ENCODE assay signal across 16 cellular contexts in genomic region chr11:1384206-1384965, GRCh38. TPM values are rescaled to one million over a fixed set of nuclear protein-coding genes. Genes with fewer than 3 reads are reported as not detected.
DNase-seq lines count a peak whose midpoint lies in the region; ATAC-seq, FAIRE-seq and TF ChIP-seq lines count a peak whose summit lies in the region.
"Had no signal": no experiment of that assay in that cellular context is flagged by ENCODE, and none has a peak within 500 bp of the region (broad histone marks: within the 10 kb centered on the region; RNA-seq: fewer than 3 reads in every experiment).

No MANE protein-coding gene starts in this region.

- H3K9me3 ChIP-seq in GM12878 (replicated peaks; ENCODE audit: control insufficient read depth, insufficient read depth, low read length): no peaks in the 10 kb centered on the region
- peaks cover 15% of the 10 kb centered on the region for H3K9me3 ChIP-seq in left ventricle myocardium inferior (replicated peaks)
- H3K9me3 ChIP-seq: ascending aorta, suprapubic skin had no signal

- no peak overlapping the region for H2AFZ ChIP-seq in GM12878 (ENCODE audit: control insufficient read depth, low read depth, low read length)

- CTCF ChIA-PET in GM12878 (lab: Yijun Ruan, JAX): interaction anchor here (1.0 to 1.7 kb wide), 3 partner anchors 73 to 190 kb away, joined by 3 read pairs; no protein-coding TSS in a partner anchor

- WGBS in GM12878 (ENCODE audit: insufficient coverage, insufficient replicate concordance, low lambda C conversion rate, missing lambda C conversion rate): 6% methylated on average over 21 of the region's 21 CpGs

- SMC1A ChIA-PET in GM12878 (lab: Charles Lee; ENCODE audit: uncharacterized antibody, unreplicated experiment): no interaction called here

- no peaks in the 10 kb centered on the region for H3K79me2 ChIP-seq in GM12878 (ENCODE audit: control insufficient read depth, insufficient read depth, low read length)

- H3K27me3 ChIP-seq in H7 (ENCODE audit: control insufficient read depth, insufficient read depth, low read length) (peaks cover 10% of the 10 kb centered on the region), GM12878 (replicated peaks in 1 of 2; ENCODE audit: control insufficient read depth in 2 of 2, insufficient read depth in 2 of 2, low read length in 1 of 2) (peaks cover 0 to 11% of the 10 kb centered on the region in 2 experiments; a peak in 2 of 4 replicates), left ventricle myocardium inferior (ENCODE audit: low read depth) (peaks cover 28% of the 10 kb centered on the region)
- H3K27me3 ChIP-seq: ascending aorta had no signal

- H3K4me3 ChIP-seq in H7 (ENCODE audit: insufficient read depth, low read depth, low read length): no peak overlapping the region
- no peak overlapping the region for H3K4me3 ChIP-seq in GM12878
- H3K4me3 ChIP-seq in left ventricle myocardium inferior: no peak overlapping the region

- peak overlapping the region; percentile 26 for H3K4me3 Mint-ChIP-seq in progenitor cell of endocrine pancreas (ENCODE audit: low read depth)

- peaks cover 6% of the 10 kb centered on the region for H3K4me1 Mint-ChIP-seq in progenitor cell of endocrine pancreas (ENCODE audit: low read depth)

- H3K9me3 Mint-ChIP-seq in progenitor cell of endocrine pancreas (ENCODE audit: low read depth): peaks cover 7% of the 10 kb centered on the region

- no peak overlapping the region for H3K27ac Mint-ChIP-seq in progenitor cell of endocrine pancreas

- no peak overlapping the region for H3K9ac ChIP-seq in GM12878 (ENCODE audit: control insufficient read depth, insufficient read depth, low read length)

- RAD21 ChIA-PET in GM12878 (lab: Charles Lee; ENCODE audit: unreplicated experiment): no interaction called here

- TF ChIP-seq EP300 in GM12878 (IDR thresholded peaks at IDR 0.05; ENCODE audit: borderline replicate concordance in 1 of 2, control insufficient read depth in 1 of 2, low read depth in 2 of 2, low read length in 2 of 2): no peak

- no peaks in the 10 kb centered on the region for H3K36me3 Mint-ChIP-seq in progenitor cell of endocrine pancreas (ENCODE audit: insufficient read depth)

- intact Hi-C loops in GM12878 (cut with micrococcal nuclease; ENCODE audit: unreplicated experiment) (loop anchor here (10.0 kb wide), 1 partner anchor 80 kb away; the partner anchor contains the start of gene TOLLIP), left ventricle myocardium inferior (cut with micrococcal nuclease) (no loop called here)

- H3K4me2 ChIP-seq in GM12878 (ENCODE audit: control insufficient read depth, insufficient read depth): no peak overlapping the region

- FAIRE-seq in GM12878 (lab: Jason Lieb, UNC): no peak
- FAIRE-seq: A204.1 had no signal

- ATAC-seq in GM12878 (peak; percentile 51), GM18907 (IDR thresholded peaks at IDR 0.05; ENCODE audit: unreplicated experiment) (no peak), HG03342 (IDR thresholded peaks at IDR 0.05; ENCODE audit: unreplicated experiment) (no peak)

- H3K4me1 ChIP-seq in GM12878 (ENCODE audit: control insufficient read depth, insufficient read depth, low read length) (peaks cover 11% of the 10 kb centered on the region), left ventricle myocardium inferior (peaks cover 24% of the 10 kb centered on the region)

- H4K20me1 ChIP-seq in GM12878 (ENCODE audit: control insufficient read depth, insufficient read depth): no peaks in the 10 kb centered on the region

- POLR2A ChIA-PET in GM12878 (lab: Charles Lee): interaction anchor here (1.5 kb wide), 1 partner anchor 75 kb away, joined by 3 read pairs; the partner anchor contains the start of gene TOLLIP

- no peaks in the 10 kb centered on the region for H3K36me3 ChIP-seq in H7 (replicated peaks; ENCODE audit: control insufficient read depth, insufficient read depth, low read length)
- no peaks in the 10 kb centered on the region for H3K36me3 ChIP-seq in GM12878 (ENCODE audit: control insufficient read depth in 2 of 2, insufficient read depth in 2 of 2, low read length in 1 of 2)
- no peaks in the 10 kb centered on the region for H3K36me3 ChIP-seq in left ventricle myocardium inferior
- H3K36me3 ChIP-seq: ascending aorta, suprapubic skin had no signal

- no TSS peak for BruUV-seq in GM12878 (replicated peaks; lab: Mats Ljungman, UMichigan)

- peaks cover 25% of the 10 kb centered on the region for H3K27me3 Mint-ChIP-seq in progenitor cell of endocrine pancreas

- in situ Hi-C loops in GM12878 (cut with MboI): no loop called here

- H3K27ac ChIP-seq in GM12878 (ENCODE audit: control insufficient read depth, insufficient read depth) (no peak overlapping the region), left ventricle myocardium inferior (replicated peaks) (no peak overlapping the region)
- H3K27ac ChIP-seq: suprapubic skin had no signal

- TF ChIP-seq CTCF in GM12878 (IDR thresholded peaks at IDR 0.05 in 2 of 3, conservative IDR thresholded peaks at IDR 0.05 in 1 of 3; ENCODE audit: control insufficient read depth in 2 of 3, extremely low read depth in 1 of 3, insufficient read depth in 1 of 3, low read depth in 3 of 3, low read length in 3 of 3) (no peak), progenitor cell of endocrine pancreas (IDR thresholded peaks at IDR 0.05; ENCODE audit: unreplicated experiment) (no peak), left ventricle myocardium inferior (IDR thresholded peaks at IDR 0.05; ENCODE audit: borderline replicate concordance) (no peak)

- TF ChIP-seq POLR2A in GM12878 (IDR thresholded peaks at IDR 0.05; ENCODE audit: low read depth, low read length): no peak

- peak; percentile 55 for DNase-seq in activated CD4-positive, alpha-beta T cell treated with anti-CD3 and anti-CD28 coated beads for 48 hours
- no peak for DNase-seq in activated CD4-positive, alpha-beta T cell treated with anti-CD3 and anti-CD28 coated beads for 1 hour
- DNase-seq in H7 (peak; percentile 46), GM12878 (ENCODE audit: low read depth, low spot score) (peak; percentile 8), progenitor cell of endocrine pancreas (ENCODE audit: low spot score, unreplicated experiment) (no peak), left ventricle myocardium inferior (no peak)
- DNase-seq: activated CD8-positive, alpha-beta memory T cell treated with anti-CD3 and anti-CD28 coated beads, Interleukin-2, amount 50 U/mL, for 4 hours; KBM-7; NCI-H1436 treated with DMSO at 0.1 percent for 48 hours; NCI-H524 treated with DMSO at 0.1 percent for 48 hours had no signal

- TF ChIP-seq RAD21 in GM12878 (IDR thresholded peaks at IDR 0.05; ENCODE audit: insufficient read depth, low read depth, low read length): no peak

TF ChIP-seq in GM12878, 131 proteins besides CTCF, POLR2A, EP300 and RAD21:
- TF ChIP-seq RUNX3 (IDR thresholded peaks at IDR 0.05; ENCODE audit: low read length): peak; percentile 35; the same call in 1 of the 2 replicates
- TF ChIP-seq IKZF1 (conservative IDR thresholded peaks at IDR 0.05): 0 out of 2 replicates have a peak, but pooled peaks have one; percentile 18
- TF ChIP-seq TAF1 (IDR thresholded peaks at IDR 0.05; ENCODE audit: borderline replicate concordance, low read depth, low read length): no peak
- TF ChIP-seq EGR1 (IDR thresholded peaks at IDR 0.05; ENCODE audit: borderline replicate concordance in 1 of 2, low read depth in 2 of 2, low read length in 2 of 2): no peak
- TF ChIP-seq IKZF2 (IDR thresholded peaks at IDR 0.05): 0 out of 4 replicates have a peak, but pooled peaks of 1 of the 2 experiments have one; percentile 14
TF ChIP-seq in GM12878: peak in this region for 3.

RNA-seq across cellular contexts. Expression of gene BRSK2, which starts 5.3 kb away (rescaled TPM):
- total RNA-seq in H7 (2014; rRNA removed; shearing (Covaris generic)): 22.2 and 23.6 TPM in 2 replicates
- total RNA-seq in GM12878 (2013; cell fraction: nucleolus; rRNA removed): not detected in 2 replicates
- total RNA-seq in GM12878 (2014; rRNA removed) (not detected in 2 replicates), GM12878 (2014; rRNA removed; fragmentation: Illumina TruSeq; extraction: Trizol) (not detected in 2 replicates), GM12878 (2021) (0.13 and 0.24 TPM in 2 replicates), progenitor cell of endocrine pancreas (49.2 and 53.2 TPM in 2 replicates), left ventricle myocardium inferior (0.52 TPM)
- not detected for polyA plus RNA-seq in GM12878 (2011; ENCODE audit: low read depth)
- polyA plus RNA-seq in GM12878 (2011; rRNA removed) (not detected in 2 replicates), GM12878 (2014; fragmentation: Illumina TruSeq; extraction: Trizol) (not detected in 2 replicates), GM12878 (2014; fragmentation: Nextera tagmentation; extraction: Ambion mirVana) (not detected), GM12878 (2014; rRNA removed) (not detected in 2 replicates), GM12878 (2016; fragmentation: Nextera tagmentation; extraction: Ambion mirVana) (not detected)
- not detected in 2 replicates for polyA plus RNA-seq in GM12878 (2011; cell fraction: cytosol; rRNA removed)
- not detected in 2 replicates for polyA plus RNA-seq in GM12878 (2011; cell fraction: nucleus; rRNA removed)
- polyA plus RNA-seq in GM12878 (2012): 0.06 TPM in 1 of 2 replicates, not detected in the other
- polyA minus RNA-seq in GM12878 (2011; rRNA and poly(A)+ RNA removed): not detected in 2 replicates
- polyA minus RNA-seq in GM12878 (2011; cell fraction: cytosol; rRNA and poly(A)+ RNA removed): not detected in 2 replicates
- polyA minus RNA-seq in GM12878 (2011; cell fraction: nucleus; rRNA and poly(A)+ RNA removed): not detected in 2 replicates
- total RNA-seq: RPMI7951 had no signal

Comparison
In these comparisons a context has a peak if more than half of its experiments do, and no peak if none do; other contexts are left out.
1. DNase-seq: peak in activated CD4-positive, alpha-beta T cell treated with anti-CD3 and anti-CD28 coated beads for 48 hours (single experiment), H7 (single experiment) and GM12878 (single experiment); none in activated CD4-positive, alpha-beta T cell treated with anti-CD3 and anti-CD28 coated beads for 1 hour (single experiment), progenitor cell of endocrine pancreas (single experiment) and left ventricle myocardium inferior (single experiment).
2. RNA of gene BRSK2, which starts 5.3 kb away (total RNA-seq): 49.2 to 53.2 TPM in progenitor cell of endocrine pancreas and 22.2 to 23.6 TPM in H7; 0.52 TPM in left ventricle myocardium inferior (single experiment) and 0.13 to 0.24 TPM in GM12878; every median in the first group is over 10 times any median in the second.